17 cellular contexts compared by ENCODE assay signal in the genomic region with DNA sequence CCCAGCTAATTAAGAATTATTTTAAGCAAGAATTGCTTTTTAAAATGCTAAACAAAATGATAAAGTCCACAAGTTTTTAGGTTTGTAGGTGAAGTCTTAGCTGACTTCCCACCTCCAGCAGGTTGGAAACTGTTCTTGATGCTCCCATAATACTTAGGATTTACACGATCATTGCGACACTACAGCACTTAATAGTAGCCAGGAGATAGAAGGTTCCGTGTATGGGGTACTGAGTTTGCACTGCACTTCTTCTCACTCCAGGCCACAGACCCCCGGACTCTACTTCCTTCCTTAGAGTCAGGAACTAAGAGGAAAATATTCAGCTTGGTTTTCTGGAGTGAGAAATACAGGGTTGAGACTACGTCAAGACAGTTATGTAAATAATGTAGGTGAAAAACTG. TPM values are rescaled to one million over a fixed set of nuclear protein-coding genes. Genes with fewer than 3 reads are reported as not detected.
DNase-seq lines count a peak whose midpoint lies in the region; ATAC-seq, FAIRE-seq and TF ChIP-seq lines count a peak whose summit lies in the region.
"Had no signal": no experiment of that assay in that cellular context is flagged by ENCODE, and none has a peak within 500 bp of the region (broad histone marks: within the 10 kb centered on the region; RNA-seq: fewer than 3 reads in every experiment).

No MANE protein-coding gene starts in this region.

- H3K9ac ChIP-seq in K562 (ENCODE audit: insufficient read depth in 1 of 2, low read depth in 2 of 2, low read length in 2 of 2): no peak overlapping the region

- no peaks in the 10 kb centered on the region for H3K9me3 ChIP-seq in heart right ventricle
- H3K9me3 ChIP-seq in right cardiac atrium (ENCODE audit: control insufficient read depth, low read length): no peaks in the 10 kb centered on the region
- no peaks in the 10 kb centered on the region for H3K9me3 ChIP-seq in K562 (replicated peaks; ENCODE audit: control insufficient read depth, insufficient read depth, low read depth, low read length)
- H3K9me3 ChIP-seq in aorta (ENCODE audit: control insufficient read depth, low read length): no peaks in the 10 kb centered on the region

- no peak for TF ChIP-seq POLR2A in K562 (conservative IDR thresholded peaks at IDR 0.05)

- WGBS in heart right ventricle, 2 donors: 73 to 75% methylated on average over 5 of the region's 5 CpGs
- 69% methylated on average over 5 of the region's 5 CpGs for WGBS in right cardiac atrium
- 44% methylated on average over 5 of the region's 5 CpGs for WGBS in K562 (ENCODE audit: insufficient coverage, low coverage, missing lambda C conversion rate)
- 77 to 79% methylated on average over 5 of the region's 5 CpGs for WGBS in aorta, 2 donors

- peak in 1 of 8 donors; percentile 12 for ATAC-seq in heart right ventricle
- ATAC-seq in right cardiac atrium: no peak
- ATAC-seq in K562: peak; percentile 15
- ATAC-seq in aorta (ENCODE audit: low FRiP score): peak; percentile 11
- no peak for ATAC-seq in HG02970 (IDR thresholded peaks at IDR 0.05; ENCODE audit: low FRiP score, unreplicated experiment)

- peak overlapping the region; percentile 37 for H3K27ac Mint-ChIP-seq in neural crest cell (ENCODE audit: unreplicated experiment)

- H3K36me3 ChIP-seq in heart right ventricle (no peaks in the 10 kb centered on the region), K562 (ENCODE audit: control insufficient read depth, insufficient read depth, low read length) (no peaks in the 10 kb centered on the region), aorta (ENCODE audit: control insufficient read depth in 1 of 2, insufficient read depth in 2 of 2, low read length in 1 of 2) (no peaks in the 10 kb centered on the region)

- TF ChIP-seq EP300 in K562 (IDR thresholded peaks at IDR 0.05; ENCODE audit: low read length): no peak

- H3K4me2 ChIP-seq in K562 (ENCODE audit: insufficient read depth, low read length): no peak overlapping the region

- no peaks in the 10 kb centered on the region for H3K27me3 ChIP-seq in heart right ventricle
- H3K27me3 ChIP-seq in right cardiac atrium (ENCODE audit: control insufficient read depth, insufficient read depth): no peaks in the 10 kb centered on the region
- no peaks in the 10 kb centered on the region for H3K27me3 ChIP-seq in K562 (ENCODE audit: control insufficient read depth in 2 of 2, insufficient read depth in 2 of 2, low read length in 2 of 2)
- no peaks in the 10 kb centered on the region for H3K27me3 ChIP-seq in aorta (ENCODE audit: control insufficient read depth in 1 of 2, insufficient read depth in 2 of 2, low read length in 1 of 2)

- no peaks in the 10 kb centered on the region for H3K36me3 Mint-ChIP-seq in neural crest cell (ENCODE audit: low read depth)

- intact Hi-C loops in heart right ventricle (cut with DNase I) (no loop called here), right cardiac atrium (cut with DNase I) (no loop called here), K562 (cut with micrococcal nuclease) (loop anchor here (10.0 kb wide), 1 partner anchor 199 kb away; no protein-coding TSS in a partner anchor), aorta (cut with DNase I) (loop anchor here (5.0 to 10.0 kb wide), 4 partner anchors 142 to 451 kb away; no protein-coding TSS in a partner anchor), posterior vena cava (cut with DNase I) (no loop called here)

- BruUV-seq in K562 (replicated peaks; lab: Mats Ljungman, UMichigan): no TSS peak

- in situ Hi-C loops in K562 (cut with MboI): no loop called here

- H3K4me1 ChIP-seq in heart right ventricle (peaks cover 0 to 42% (median 8%) of the 10 kb centered on the region in 9 donors), right cardiac atrium (ENCODE audit: control insufficient read depth, insufficient read depth, low read length) (no peaks in the 10 kb centered on the region), K562 (replicated peaks in 1 of 2; ENCODE audit: control insufficient read depth in 2 of 2, insufficient read depth in 2 of 2, low read length in 2 of 2) (peaks cover 0 to 19% of the 10 kb centered on the region in 2 experiments; a peak in 4 of 5 replicates), aorta (ENCODE audit: control insufficient read depth in 1 of 2, insufficient read depth in 2 of 2, low read length in 2 of 2) (peaks cover 0 to 4% of the 10 kb centered on the region in 2 donors)

- H3K4me1 Mint-ChIP-seq in neural crest cell: peaks cover 3% of the 10 kb centered on the region
- H3K4me1 Mint-ChIP-seq: central memory CD8-positive, alpha-beta T cell had no signal

- H3K27ac ChIP-seq in heart right ventricle: peak overlapping the region in 6 of 10 donors; percentile 14 to 83 (median 49)
- H3K27ac ChIP-seq in right cardiac atrium (ENCODE audit: low read length): no peak overlapping the region
- peak overlapping the region; percentile 79 for H3K27ac ChIP-seq in K562 (ENCODE audit: extremely low read depth, low read depth, low read length)
- H3K27ac ChIP-seq in aorta (ENCODE audit: low read depth in 1 of 2, low read length in 2 of 2): no peak overlapping the region

- no peaks in the 10 kb centered on the region for H3K27me3 Mint-ChIP-seq in neural crest cell (ENCODE audit: low read depth)
- H3K27me3 Mint-ChIP-seq: activated CD4-positive, alpha-beta T cell treated with anti-CD3 and anti-CD28 coated beads for 36 hours; activated naive CD8-positive, alpha-beta T cell treated with anti-CD3 and anti-CD28 coated beads, Interleukin-2, amount 10 ng/mL, durations not matched to agents 7 days and 5 days; central memory CD8-positive, alpha-beta T cell had no signal

- TF ChIP-seq RAD21 in K562 (CRISPR knock-in tag; conservative IDR thresholded peaks at IDR 0.05 in 1 of 2, IDR thresholded peaks at IDR 0.05 in 1 of 2): no peak

- TF ChIP-seq CTCF in heart right ventricle (IDR thresholded peaks at IDR 0.05): no peak
- TF ChIP-seq CTCF in K562 (IDR thresholded peaks at IDR 0.05 in 2 of 3, conservative IDR thresholded peaks at IDR 0.05 in 1 of 3; ENCODE audit: insufficient read depth in 2 of 3, low read depth in 1 of 3, low read length in 3 of 3): no peak
- TF ChIP-seq CTCF in neural crest cell (conservative IDR thresholded peaks at IDR 0.05): no peak

- peak; percentile 6 for FAIRE-seq in K562 (lab: Jason Lieb, UNC)
- FAIRE-seq: kidney, urothelium cell line had no signal

- no peak overlapping the region for H3K4me3 ChIP-seq in heart right ventricle
- H3K4me3 ChIP-seq in right cardiac atrium (ENCODE audit: low read length): no peak overlapping the region
- H3K4me3 ChIP-seq in K562: no peak overlapping the region
- H3K4me3 ChIP-seq in aorta (ENCODE audit: low read length in 2 of 2): no peak overlapping the region

- peaks cover 5% of the 10 kb centered on the region for H3K9me3 Mint-ChIP-seq in neural crest cell
- H3K9me3 Mint-ChIP-seq: central memory CD8-positive, alpha-beta T cell had no signal

- no peak overlapping the region for H3K4me3 Mint-ChIP-seq in neural crest cell
- H3K4me3 Mint-ChIP-seq: activated CD4-positive, alpha-beta T cell treated with anti-CD3 and anti-CD28 coated beads for 36 hours; activated naive CD8-positive, alpha-beta T cell treated with anti-CD3 and anti-CD28 coated beads, Interleukin-2, amount 10 ng/mL, durations not matched to agents 7 days and 5 days; central memory CD8-positive, alpha-beta T cell; T-helper 2 cell treated with Interferon-gamma antibody and Interleukin-4, amounts not matched to agents 5 μg/mL and 100 μg/mL, for 36 hours had no signal

- H3K9me1 ChIP-seq in K562 (ENCODE audit: control insufficient read depth, insufficient read depth, low read length): no peaks in the 10 kb centered on the region

- peak overlapping the region; percentile 88 for H2AFZ ChIP-seq in K562 (ENCODE audit: low read depth, low read length)

- DNase-seq in heart right ventricle (no peak), right cardiac atrium (no peak), K562 (ENCODE audit: extremely low read depth in 1 of 4, low spot score in 3 of 4) (no peak), neural crest cell (ENCODE audit: low read depth, low spot score) (no peak), aorta (no peak), posterior vena cava (ENCODE audit: low spot score) (no peak), AG08396 (ENCODE audit: low spot score) (no peak)
- DNase-seq: activated naive CD8-positive, alpha-beta T cell treated with anti-CD3 and anti-CD28 coated beads, Interleukin-2, amount 10 ng/mL, durations not matched to agents 7 days and 5 days; DMS 273 treated with DMSO at 0.1 percent for 48 hours; kidney; NCI-H187 treated with DMSO at 0.1 percent for 48 hours; NCI-H526 treated with DMSO at 0.1 percent for 48 hours had no signal

- POLR2A ChIA-PET in K562 (lab: Yijun Ruan, JAX): interaction anchor here (1.1 to 2.0 kb wide), 4 partner anchors 10 to 200 kb away, joined by 3 to 9 read pairs (median 6); no protein-coding TSS in a partner anchor

- H4K20me1 ChIP-seq in K562 (replicated peaks; ENCODE audit: control insufficient read depth, insufficient read depth, low read length): no peaks in the 10 kb centered on the region

- CTCF ChIA-PET in K562 (lab: Yijun Ruan, JAX; ENCODE audit: low intra/inter-chr PET ratio): interaction anchor here (0.6 kb wide), 1 partner anchor 909 kb away, joined by 3 read pairs; no protein-coding TSS in a partner anchor

- H3K79me2 ChIP-seq in K562 (ENCODE audit: control insufficient read depth, insufficient read depth, low read length): no peaks in the 10 kb centered on the region

RNA-seq across cellular contexts. Expression of a gene that starts 56.1 kb away (rescaled TPM):
- total RNA-seq in heart right ventricle (100 to 1,000 TPM in 1 of 10 donors, 10 to 100 TPM in 9; 22.5 to 140 (median 39.6) TPM), right cardiac atrium (10 to 100 TPM; 21.7 to 55.3 (median 36.7) TPM), K562 (2014; rRNA removed) (4.9 and 7.7 TPM in 2 replicates), K562 (2014; rRNA removed; fragmentation: Illumina TruSeq; extraction: Trizol) (3.7 and 4.1 TPM in 2 replicates), K562 (2015; rRNA removed; fragmentation: Illumina TruSeq; extraction: Trizol) (5.0 and 7.2 TPM in 2 replicates), K562 (2021) (3.7 and 4.3 TPM in 2 replicates), neural crest cell (3.8 and 5.9 TPM in 2 replicates), aorta (100 to 1,000 TPM in 1 of 2 donors, 10 to 100 TPM in 1; 89.7 to 122 TPM), posterior vena cava (100 to 1,000 TPM in 1 of 2 donors, 10 to 100 TPM in 1; 61.1 to 143 TPM)
- polyA plus RNA-seq in heart right ventricle (10 to 100 TPM; 42.8 to 48.4 TPM), right cardiac atrium (42.0 TPM), K562 (2011; rRNA removed) (3.5 and 3.8 TPM in 2 replicates), K562 (2014; fragmentation: Illumina TruSeq; extraction: Trizol) (3.3 and 3.9 TPM in 2 replicates), K562 (2014; fragmentation: Nextera tagmentation; extraction: Ambion mirVana) (1 to 10 TPM; 3.5 to 3.9 TPM), K562 (2014; rRNA removed) (4.5 and 7.8 TPM in 2 replicates), aorta (100 to 1,000 TPM in 1 of 2 donors, 10 to 100 TPM in 1; 11.3 to 150 TPM)
- 35.0 and 54.6 TPM in 2 replicates for total RNA-seq in K562 (2011; cell fraction: chromatin; rRNA removed; ENCODE audit: low replicate concordance)
- total RNA-seq in K562 (2011; cell fraction: nucleolus; rRNA removed): 17.8 and 31.9 TPM in 2 replicates
- 34.4 and 40.1 TPM in 2 replicates for total RNA-seq in K562 (2011; cell fraction: nucleoplasm; rRNA removed)
- polyA plus RNA-seq in K562 (2011; cell fraction: cytosol; rRNA removed): 3.9 and 4.2 TPM in 2 replicates
- 29.7 and 31.8 TPM in 2 replicates for polyA plus RNA-seq in K562 (2011; cell fraction: nucleus; rRNA removed)
- polyA plus RNA-seq in K562 (2012): 8.4 and 8.8 TPM in 2 replicates
- polyA minus RNA-seq in K562 (2011; rRNA and poly(A)+ RNA removed): 5.2 and 6.6 TPM in 2 replicates
- 6.8 and 10.6 TPM in 2 replicates for polyA minus RNA-seq in K562 (2011; cell fraction: cytosol; rRNA and poly(A)+ RNA removed)
- polyA minus RNA-seq in K562 (2011; cell fraction: nucleus; rRNA and poly(A)+ RNA removed): 23.8 and 32.1 TPM in 2 replicates

Comparison
In these comparisons a context has a peak if more than half of its experiments do, and no peak if none do; other contexts are left out.
1. H3K27ac ChIP-seq: peak in heart right ventricle (6 of 10) and K562 (single experiment); none in right cardiac atrium (single experiment) and aorta (0 of 2).
2. ATAC-seq: peak in K562 (single experiment) and aorta (single experiment); none in right cardiac atrium (0 of 2) and HG02970 (single experiment).
3. intact Hi-C loops: an anchor here in K562 (10.0 kb wide) and aorta (5.0 to 10.0 kb wide); none called in heart right ventricle, right cardiac atrium and posterior vena cava.